Comparison of ENCODE assay signal across 16 cellular contexts in genomic region chr2:237595829-237596517, GRCh38. TPM values are rescaled to one million over a fixed set of nuclear protein-coding genes. Genes with fewer than 3 reads are reported as not detected.
"Had no signal": no experiment of that assay in that cellular context is flagged by ENCODE, and none has a peak within 500 bp of the region (broad histone marks: within the 10 kb centered on the region; RNA-seq: fewer than 3 reads in every experiment).

No MANE protein-coding gene starts in this region.

RNA-seq across cellular contexts. Expression of gene RAB17, which starts 5.4 kb away (rescaled TPM):
- total RNA-seq: activated CD4-positive, alpha-beta memory T cell treated with anti-CD3 and anti-CD28 coated beads, Interleukin-2, amount 10 ng/mL, durations not matched to agents 7 days and 5 days; activated CD4-positive, alpha-beta T cell treated with anti-CD3 and anti-CD28 coated beads, Interleukin-2, amount 10 ng/mL, durations not matched to agents 7 days and 5 days had no signal

RNA-seq across cellular contexts. Expression of gene PRLH, which starts 29.6 kb away (rescaled TPM):
- total RNA-seq: activated CD4-positive, alpha-beta memory T cell treated with anti-CD3 and anti-CD28 coated beads, Interleukin-2, amount 10 ng/mL, durations not matched to agents 7 days and 5 days; activated CD4-positive, alpha-beta T cell treated with anti-CD3 and anti-CD28 coated beads, Interleukin-2, amount 10 ng/mL, durations not matched to agents 7 days and 5 days; bronchial epithelial cell; dermis microvascular lymphatic vessel endothelial cell; epithelial cell of proximal tubule; gastrocnemius medialis; left lobe of liver; lower lobe of right lung; mononuclear cell; myocyte; ovary; psoas muscle; spleen; testis; ureter had no signal
- polyA plus RNA-seq: ovary, psoas muscle, SK-N-SH, spleen had no signal
